Comparison of ENCODE assay signal across 38 cellular contexts in the genomic region with DNA sequence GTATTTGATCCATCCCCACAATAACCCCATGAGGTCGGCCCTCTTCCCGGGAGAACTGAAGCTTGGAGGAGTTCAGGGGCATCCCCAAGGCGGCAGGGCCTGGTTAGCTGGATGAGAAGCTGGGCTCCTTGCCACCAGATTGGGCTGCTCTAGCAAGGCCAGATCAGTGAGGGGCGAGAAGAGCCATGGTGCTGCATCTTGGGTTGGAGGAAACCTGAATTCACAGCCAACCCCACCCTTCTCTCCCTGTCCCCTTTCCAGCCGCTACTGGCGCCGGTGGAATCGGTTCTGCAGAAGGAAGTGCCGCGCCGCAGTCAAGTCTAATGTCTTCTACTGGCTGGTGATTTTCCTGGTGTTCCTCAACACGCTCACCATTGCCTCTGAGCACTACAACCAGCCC.
"Had no signal": no experiment of that assay in that cellular context is flagged by ENCODE, and none has a peak within 500 bp of the region (broad histone marks: within the 10 kb centered on the region; RNA-seq: fewer than 3 reads in every experiment).

No MANE protein-coding gene starts in this region.

- H3K4me1 Mint-ChIP-seq: activated naive CD4-positive, alpha-beta T cell treated with anti-CD3 and anti-CD28 coated beads, Interleukin-2, amount 50 U/mL, for 24 hours; activated naive CD8-positive, alpha-beta T cell treated with anti-CD3 and anti-CD28 coated beads for 36 hours; activated naive CD8-positive, alpha-beta T cell treated with anti-CD3 and anti-CD28 coated beads, Interleukin-2, amount 10 ng/mL, durations not matched to agents 7 days and 5 days; activated naive CD8-positive, alpha-beta T cell treated with anti-CD3 and anti-CD28 coated beads, Interleukin-2, amount 50 U/mL, for 24 hours; activated T-helper 17 cell treated with anti-CD3 and anti-CD28 coated beads, Interleukin-2, amount 50 U/mL, for 72 hours; central memory CD8-positive, alpha-beta T cell had no signal

- H3K36me3 ChIP-seq: adrenal gland, brain microvascular endothelial cell, breast epithelium had no signal

- H3K27me3 ChIP-seq: adrenal gland, ascending aorta, body of pancreas, brain microvascular endothelial cell, breast epithelium, cardiac muscle cell had no signal

- H3K27ac Mint-ChIP-seq: activated naive CD4-positive, alpha-beta T cell treated with anti-CD3 and anti-CD28 coated beads for 36 hours; activated naive CD4-positive, alpha-beta T cell treated with anti-CD3 and anti-CD28 coated beads, Interleukin-2, amount 50 U/mL, for 24 hours; activated naive CD4-positive, alpha-beta T cell treated with anti-CD3 and anti-CD28 coated beads, Interleukin-2, amount 50 U/mL, for 72 hours; activated naive CD8-positive, alpha-beta T cell; activated naive CD8-positive, alpha-beta T cell treated with anti-CD3 and anti-CD28 coated beads for 36 hours; activated naive CD8-positive, alpha-beta T cell treated with anti-CD3 and anti-CD28 coated beads, Interleukin-2, amount 10 ng/mL, durations not matched to agents 7 days and 5 days; activated naive CD8-positive, alpha-beta T cell treated with anti-CD3 and anti-CD28 coated beads, Interleukin-2, amount 50 U/mL, for 24 hours; activated T-cell treated with anti-CD3 and anti-CD28 coated beads, Interleukin-2, amount 50 U/mL, for 24 hours; activated T-cell treated with anti-CD3 and anti-CD28 coated beads, Interleukin-2, amount 50 U/mL, for 72 hours; activated T-helper 1 cell treated with anti-CD3 and anti-CD28 coated beads, Interleukin-12 subunit alpha, Interleukin-12 subunit beta, Interleukin-2, Interleukin-4 antibody, amounts not matched to agents 30 ng/mL and 10 ng/mL and 1 ng/mL, durations not matched to agents 14 hours and 24 hours and 36 hours; activated T-helper 17 cell treated with anti-CD3 and anti-CD28 coated beads, Interleukin-2, amount 50 U/mL, for 72 hours; activated T-helper 2 cell treated with anti-CD3 and anti-CD28 coated beads, Interferon-gamma antibody, Interleukin-2, Interleukin-4, amounts not matched to agents 10 μg/mL and 5 μg/mL and 100 μg/mL, durations not matched to agents 14 hours and 24 hours and 36 hours; brain had no signal

- H3K9me3 Mint-ChIP-seq: activated naive CD4-positive, alpha-beta T cell treated with anti-CD3 and anti-CD28 coated beads for 36 hours; activated naive CD4-positive, alpha-beta T cell treated with anti-CD3 and anti-CD28 coated beads, Interleukin-2, amount 50 U/mL, for 24 hours; activated naive CD4-positive, alpha-beta T cell treated with anti-CD3 and anti-CD28 coated beads, Interleukin-2, amount 50 U/mL, for 72 hours; activated naive CD8-positive, alpha-beta T cell treated with anti-CD3 and anti-CD28 coated beads for 36 hours; activated naive CD8-positive, alpha-beta T cell treated with anti-CD3 and anti-CD28 coated beads, Interleukin-2, amount 10 ng/mL, durations not matched to agents 7 days and 5 days; activated naive CD8-positive, alpha-beta T cell treated with anti-CD3 and anti-CD28 coated beads, Interleukin-2, amount 50 U/mL, for 24 hours; activated T-cell treated with anti-CD3 and anti-CD28 coated beads, Interleukin-2, amount 50 U/mL, for 24 hours; activated T-cell treated with anti-CD3 and anti-CD28 coated beads, Interleukin-2, amount 50 U/mL, for 4 hours; activated T-cell treated with anti-CD3 and anti-CD28 coated beads, Interleukin-2, amount 50 U/mL, for 72 hours; activated T-helper 1 cell treated with anti-CD3 and anti-CD28 coated beads, Interleukin-12 subunit alpha, Interleukin-12 subunit beta, Interleukin-2, Interleukin-4 antibody, amounts not matched to agents 30 ng/mL and 10 ng/mL and 1 ng/mL, durations not matched to agents 14 hours and 24 hours and 36 hours; activated T-helper 17 cell treated with anti-CD3 and anti-CD28 coated beads, Interleukin-2, amount 50 U/mL, for 72 hours; activated T-helper 2 cell treated with anti-CD3 and anti-CD28 coated beads, Interferon-gamma antibody, Interleukin-2, Interleukin-4, amounts not matched to agents 10 μg/mL and 5 μg/mL and 100 μg/mL, durations not matched to agents 14 hours and 24 hours and 36 hours; brain; central memory CD8-positive, alpha-beta T cell had no signal

- H3K4me1 ChIP-seq: adrenal gland, ascending aorta, body of pancreas, breast epithelium had no signal

- H3K4me3 ChIP-seq: adrenal gland, ascending aorta, body of pancreas, breast epithelium, cardiac muscle cell had no signal

- H3K4me3 Mint-ChIP-seq: activated naive CD4-positive, alpha-beta T cell treated with anti-CD3 and anti-CD28 coated beads for 36 hours; activated naive CD4-positive, alpha-beta T cell treated with anti-CD3 and anti-CD28 coated beads, Interleukin-2, amount 50 U/mL, for 24 hours; activated naive CD8-positive, alpha-beta T cell; activated naive CD8-positive, alpha-beta T cell treated with anti-CD3 and anti-CD28 coated beads for 36 hours; activated naive CD8-positive, alpha-beta T cell treated with anti-CD3 and anti-CD28 coated beads, Interleukin-2, amount 10 ng/mL, durations not matched to agents 7 days and 5 days; activated naive CD8-positive, alpha-beta T cell treated with anti-CD3 and anti-CD28 coated beads, Interleukin-2, amount 50 U/mL, for 24 hours; activated T-cell treated with anti-CD3 and anti-CD28 coated beads, Interleukin-2, amount 50 U/mL, for 24 hours; activated T-cell treated with anti-CD3 and anti-CD28 coated beads, Interleukin-2, amount 50 U/mL, for 4 hours; activated T-cell treated with anti-CD3 and anti-CD28 coated beads, Interleukin-2, amount 50 U/mL, for 72 hours; activated T-helper 1 cell treated with anti-CD3 and anti-CD28 coated beads, Interleukin-12 subunit alpha, Interleukin-12 subunit beta, Interleukin-2, Interleukin-4 antibody, amounts not matched to agents 30 ng/mL and 10 ng/mL and 1 ng/mL, durations not matched to agents 14 hours and 24 hours and 36 hours; activated T-helper 17 cell treated with anti-CD3 and anti-CD28 coated beads, Interleukin-2, amount 50 U/mL, for 72 hours; brain; central memory CD8-positive, alpha-beta T cell had no signal

- DNase-seq: activated effector memory CD4-positive, alpha-beta T cell treated with anti-CD3 and anti-CD28 coated beads, Interleukin-2, amount 50 U/mL, for 16 hours; activated effector memory CD4-positive, alpha-beta T cell treated with Interleukin-2 at 50 U/mL for 16 hours; activated gamma-delta T cell; activated gamma-delta T cell treated with Interleukin-2 at 50 U/mL for 16 hours; activated naive CD4-positive, alpha-beta T cell; activated naive CD4-positive, alpha-beta T cell treated with anti-CD3 and anti-CD28 coated beads for 36 hours; activated naive CD4-positive, alpha-beta T cell treated with anti-CD3 and anti-CD28 coated beads, Interleukin-2, amount 50 U/mL, for 16 hours; activated naive CD4-positive, alpha-beta T cell treated with Interleukin-2 at 50 U/mL for 16 hours; activated naive CD8-positive, alpha-beta T cell treated with anti-CD3 and anti-CD28 coated beads for 36 hours; activated naive CD8-positive, alpha-beta T cell treated with anti-CD3 and anti-CD28 coated beads, Interleukin-2, amount 10 ng/mL, durations not matched to agents 7 days and 5 days; activated naive CD8-positive, alpha-beta T cell treated with anti-CD3 and anti-CD28 coated beads, Interleukin-2, amount 50 U/mL, for 24 hours; activated T-cell treated with anti-CD3 and anti-CD28 coated beads for 4 hours; activated T-cell treated with anti-CD3 and anti-CD28 coated beads, Interleukin-2, amount 50 U/mL, for 1 hour; activated T-cell treated with anti-CD3 and anti-CD28 coated beads, Interleukin-2, amount 50 U/mL, for 24 hours; activated T-cell treated with anti-CD3 and anti-CD28 coated beads, Interleukin-2, amount 50 U/mL, for 4 hours; activated T-cell treated with anti-CD3 and anti-CD28 coated beads, Interleukin-2, amount 50 U/mL, for 48 hours; activated T-cell treated with anti-CD3 and anti-CD28 coated beads, Interleukin-2, amount 50 U/mL, for 72 hours; adrenal gland; amniotic stem cell; amygdala; anterior cingulate cortex; aorta; body of pancreas; brain microvascular endothelial cell; caudate nucleus; central memory CD4-positive, alpha-beta T cell; cerebellar nuclear complex had no signal

- H3K27me3 Mint-ChIP-seq: activated naive CD8-positive, alpha-beta T cell treated with anti-CD3 and anti-CD28 coated beads for 36 hours; brain had no signal

- H3K27ac ChIP-seq: adrenal gland, ascending aorta, body of pancreas, brain microvascular endothelial cell, breast epithelium, cardiac muscle cell had no signal

- H3K9me3 ChIP-seq: adrenal gland, ascending aorta, body of pancreas, breast epithelium had no signal

- H3K36me3 Mint-ChIP-seq: activated naive CD4-positive, alpha-beta T cell treated with anti-CD3 and anti-CD28 coated beads, Interleukin-2, amount 50 U/mL, for 24 hours; activated naive CD4-positive, alpha-beta T cell treated with anti-CD3 and anti-CD28 coated beads, Interleukin-2, amount 50 U/mL, for 72 hours; activated naive CD8-positive, alpha-beta T cell; activated naive CD8-positive, alpha-beta T cell treated with anti-CD3 and anti-CD28 coated beads for 36 hours; activated naive CD8-positive, alpha-beta T cell treated with anti-CD3 and anti-CD28 coated beads, Interleukin-2, amount 10 ng/mL, durations not matched to agents 7 days and 5 days had no signal
